In the genomic region with DNA sequence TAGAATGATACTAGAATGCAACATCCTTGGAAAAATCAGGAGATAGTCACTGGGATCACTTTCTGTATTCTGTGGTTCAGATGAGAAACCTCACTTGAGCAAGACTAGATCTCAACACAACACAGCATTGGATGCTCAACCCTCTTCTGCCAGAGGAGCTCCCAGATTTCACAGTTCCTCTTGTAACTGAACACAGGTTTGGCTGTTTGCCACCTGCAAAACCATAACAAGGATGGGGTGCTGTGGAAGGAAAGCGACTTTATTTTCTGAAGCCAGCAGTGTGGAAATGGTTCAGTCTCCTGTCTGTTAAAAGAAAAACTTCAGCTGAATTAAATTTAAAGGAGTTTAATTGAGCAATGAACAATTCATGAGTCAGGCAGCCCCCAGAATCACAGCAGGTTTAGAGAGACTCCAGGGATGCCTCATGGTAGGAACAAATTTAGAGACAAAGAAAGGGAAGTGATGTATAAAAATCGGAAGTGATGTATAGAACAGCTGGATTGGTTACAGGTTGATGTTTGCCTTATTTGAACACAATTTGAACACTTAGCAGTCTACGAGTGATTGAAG, we compare ENCODE assay signal across 19 cellular contexts.
A peak's percentile ranks its signal among the peaks of the same experiment; 100 is the strongest.
DNase-seq lines count a peak whose midpoint lies in the region; ATAC-seq, FAIRE-seq and TF ChIP-seq lines count a peak whose summit lies in the region.
"Had no signal": no experiment of that assay in that cellular context is flagged by ENCODE, and none has a peak within 500 bp of the region (broad histone marks: within the 10 kb centered on the region; RNA-seq: fewer than 3 reads in every experiment).

No MANE protein-coding gene starts in this region.

- no peaks in the 10 kb centered on the region for H3K23me2 ChIP-seq in H9 (ENCODE audit: insufficient read length, low read depth, low read length, poor library complexity, severe bottlenecking)

- H2BK15ac ChIP-seq in H9 (ENCODE audit: low read depth, low read length): no peak overlapping the region

- H3K9me3 Mint-ChIP-seq in H9 (peaks cover 18 to 19% of the 10 kb centered on the region in 2 experiments), nephron progenitor cell (peaks cover 48% of the 10 kb centered on the region)

- no peak overlapping the region for H2BK5ac ChIP-seq in H9 (ENCODE audit: insufficient read length, low read length)

- H3K27ac Mint-ChIP-seq in H9 (no peak overlapping the region), nephron progenitor cell (peak overlapping the region; percentile 81)

- no peak for TF ChIP-seq CTCF in H9 (conservative IDR thresholded peaks at IDR 0.05)
- no peak for TF ChIP-seq CTCF in GM12878 (IDR thresholded peaks at IDR 0.05 in 2 of 3, conservative IDR thresholded peaks at IDR 0.05 in 1 of 3; ENCODE audit: control insufficient read depth in 2 of 3, extremely low read depth in 1 of 3, insufficient read depth in 1 of 3, low read depth in 3 of 3, low read length in 3 of 3)
- no peak for TF ChIP-seq CTCF in nephron progenitor cell (IDR thresholded peaks at IDR 0.05)
- TF ChIP-seq CTCF in ascending aorta (IDR thresholded peaks at IDR 0.05): no peak

- in situ Hi-C loops in GM12878 (cut with MboI): no loop called here

- SMC1A ChIA-PET in GM12878 (lab: Charles Lee; ENCODE audit: uncharacterized antibody, unreplicated experiment): interaction anchor here (1.3 kb wide), 1 partner anchor 24 kb away, joined by 3 read pairs; no protein-coding TSS in a partner anchor

- CTCF ChIA-PET in GM12878 (lab: Yijun Ruan, JAX): interaction anchor here (1.5 kb wide), 1 partner anchor 23 kb away, joined by 3 read pairs; no protein-coding TSS in a partner anchor

- peak; percentile 18 for FAIRE-seq in GM12878 (lab: Jason Lieb, UNC)

- H2AFZ ChIP-seq in H9 (ENCODE audit: low read length) (no peak overlapping the region), GM12878 (ENCODE audit: control insufficient read depth, low read depth, low read length) (no peak overlapping the region)

- H3K9me3 ChIP-seq in H9 (ENCODE audit: control insufficient read depth, low read depth, low read length) (peaks cover 8% of the 10 kb centered on the region), GM12878 (replicated peaks; ENCODE audit: control insufficient read depth, insufficient read depth, low read length) (no peaks in the 10 kb centered on the region; the same call in 2 of the 3 replicates), ascending aorta (no peaks in the 10 kb centered on the region)

- POLR2A ChIA-PET in GM12878 (lab: Charles Lee): no interaction called here

- H4K20me1 ChIP-seq in H9 (ENCODE audit: control insufficient read depth, insufficient read depth, insufficient read length) (no peaks in the 10 kb centered on the region), GM12878 (ENCODE audit: control insufficient read depth, insufficient read depth) (no peaks in the 10 kb centered on the region)

- no peak overlapping the region for H2BK20ac ChIP-seq in H9 (ENCODE audit: low read depth, low read length, poor library complexity, severe bottlenecking)

- no peak overlapping the region for H3K9ac ChIP-seq in H9 (ENCODE audit: extremely low read depth, insufficient read length, low read length)
- H3K9ac ChIP-seq in GM12878 (ENCODE audit: control insufficient read depth, insufficient read depth, low read length): no peak overlapping the region
- H3K9ac ChIP-seq: KMS-11 had no signal

- H3K27me3 ChIP-seq in H9 (ENCODE audit: insufficient read depth, low read length) (no peaks in the 10 kb centered on the region), GM12878 (replicated peaks in 1 of 2; ENCODE audit: control insufficient read depth in 2 of 2, insufficient read depth in 2 of 2, low read length in 1 of 2) (no peaks in the 10 kb centered on the region), ascending aorta (no peaks in the 10 kb centered on the region)

- H4K5ac ChIP-seq in H9 (ENCODE audit: insufficient read length, low read depth, low read length): no peak overlapping the region

- no peak overlapping the region for H3K14ac ChIP-seq in H9 (ENCODE audit: insufficient read depth, low read length)

- ATAC-seq in GM12878: no peak

- no peaks in the 10 kb centered on the region; the same call in 1 of the 2 replicates for H3K27me3 Mint-ChIP-seq in H9 (ENCODE audit: low read depth)
- H3K27me3 Mint-ChIP-seq in nephron progenitor cell (ENCODE audit: low read depth, poor library complexity): peaks cover 3% of the 10 kb centered on the region

- H3K27ac ChIP-seq in H9 (ENCODE audit: insufficient read length, low read depth, low read length) (no peak overlapping the region), GM12878 (ENCODE audit: control insufficient read depth, insufficient read depth) (no peak overlapping the region), ascending aorta (no peak overlapping the region)
- H3K27ac ChIP-seq: C4-2B, KMS-11 had no signal

- H2BK120ac ChIP-seq in H9 (ENCODE audit: low read depth, low read length, poor library complexity, severe bottlenecking): no peak overlapping the region

- H3K4me3 Mint-ChIP-seq in H9 (no peak overlapping the region), nephron progenitor cell (no peak overlapping the region)

- no TSS peak for BruUV-seq in GM12878 (replicated peaks; lab: Mats Ljungman, UMichigan)

- H3K56ac ChIP-seq in H9 (ENCODE audit: insufficient read length, low read depth, low read length): no peak overlapping the region

- H2AK5ac ChIP-seq in H9 (ENCODE audit: insufficient read length, low read length): peak overlapping the region; percentile 26

- no peak overlapping the region for H3K18ac ChIP-seq in H9 (ENCODE audit: insufficient read length, low read depth, low read length)

- RAD21 ChIA-PET in GM12878 (lab: Charles Lee; ENCODE audit: unreplicated experiment): no interaction called here

- H3T11ph ChIP-seq in H9 (ENCODE audit: low read length): no peak overlapping the region

- peaks cover 12 to 20% (median 16%) of the 10 kb centered on the region in 3 experiments for H3K36me3 Mint-ChIP-seq in H9 (ENCODE audit: insufficient read depth in 1 of 3, low read depth in 3 of 3)
- peaks cover 32% of the 10 kb centered on the region for H3K36me3 Mint-ChIP-seq in nephron progenitor cell (ENCODE audit: low read depth)

- H4K91ac ChIP-seq in H9 (ENCODE audit: insufficient read length, low read depth, low read length): no peak overlapping the region

- TF ChIP-seq EP300 in GM12878 (IDR thresholded peaks at IDR 0.05; ENCODE audit: borderline replicate concordance in 1 of 2, control insufficient read depth in 1 of 2, low read depth in 2 of 2, low read length in 2 of 2): no peak

- H3K36me3 ChIP-seq in GM12878 (ENCODE audit: control insufficient read depth in 2 of 2, insufficient read depth in 2 of 2, low read length in 1 of 2) (no peaks in the 10 kb centered on the region), ascending aorta (no peaks in the 10 kb centered on the region)

- no peak for DNase-seq in H9
- peak; percentile 8 for DNase-seq in LHCN-M2 (ENCODE audit: low read depth)
- DNase-seq in GM12878 (ENCODE audit: low read depth, low spot score): no peak
- DNase-seq in nephron progenitor cell: no peak
- no peak for DNase-seq in NCI-H1048 (lab: John Stamatoyannopoulos, UW)
- no peak for DNase-seq in GM03348 (ENCODE audit: low spot score)
- no peak for DNase-seq in ascending aorta (ENCODE audit: low spot score in 2 of 2)
- DNase-seq: ACHN; DND-41; H7; NCI-H1092 treated with DMSO at 0.1 percent for 48 hours; NCI-H146; NCI-H2081; NK-92 treated with Interleukin-12 subunit alpha and Interleukin-12 subunit beta, amount 100 ng/mL, for 24 hours; OCI-M1; SHP77 treated with DMSO at 0.1 percent for 48 hours; T-helper 1 cell had no signal

- H3K4me2 ChIP-seq in H9 (ENCODE audit: insufficient read depth, insufficient read length, low read length) (no peak overlapping the region), GM12878 (ENCODE audit: control insufficient read depth, insufficient read depth) (no peak overlapping the region)
- H3K4me2 ChIP-seq: KMS-11 had no signal

- TF ChIP-seq POLR2A in GM12878 (IDR thresholded peaks at IDR 0.05; ENCODE audit: low read depth, low read length): no peak

- H3K79me1 ChIP-seq in H9 (ENCODE audit: insufficient read depth, low read depth, low read length, poor library complexity, severe bottlenecking): no peaks in the 10 kb centered on the region

- H3K79me2 ChIP-seq in H9 (ENCODE audit: insufficient read depth, low read length) (no peaks in the 10 kb centered on the region), GM12878 (ENCODE audit: control insufficient read depth, insufficient read depth, low read length) (no peaks in the 10 kb centered on the region)

- peaks cover 37 to 40% of the 10 kb centered on the region in 2 experiments for H3K4me1 Mint-ChIP-seq in H9
- H3K4me1 Mint-ChIP-seq in nephron progenitor cell: peaks cover 60% of the 10 kb centered on the region

- no peak overlapping the region for H3K23ac ChIP-seq in H9 (ENCODE audit: insufficient read length, low read depth, low read length)

- no peak for TF ChIP-seq RAD21 in GM12878 (IDR thresholded peaks at IDR 0.05; ENCODE audit: insufficient read depth, low read depth, low read length)

- peaks cover 8% of the 10 kb centered on the region; the same call in 1 of the 2 replicates for H3K4me1 ChIP-seq in H9 (ENCODE audit: insufficient read depth, low read length)
- H3K4me1 ChIP-seq in GM12878 (ENCODE audit: control insufficient read depth, insufficient read depth, low read length): no peaks in the 10 kb centered on the region
- peaks cover 0 to 7% of the 10 kb centered on the region in 2 donors for H3K4me1 ChIP-seq in ascending aorta

- H3K4me3 ChIP-seq in GM12878: no peak overlapping the region
- no peak overlapping the region for H3K4me3 ChIP-seq in ascending aorta

- no peak overlapping the region for H2BK12ac ChIP-seq in H9 (ENCODE audit: insufficient read length, low read depth, low read length)

- WGBS in H9 (ENCODE audit: extremely low coverage, insufficient read length, low lambda C conversion rate): no CpG with 5 or more reads among the region's 3 CpGs
- WGBS in GM12878 (ENCODE audit: insufficient coverage, insufficient replicate concordance, low lambda C conversion rate, missing lambda C conversion rate): 0% methylated on average over 3 of the region's 3 CpGs

- no peak overlapping the region for H4K8ac ChIP-seq in H9 (replicated peaks; ENCODE audit: insufficient read length, low read depth, low read length)

- no peak overlapping the region for H3K4ac ChIP-seq in H9 (ENCODE audit: low read depth, low read length)

- intact Hi-C loops in GM12878 (cut with micrococcal nuclease; ENCODE audit: unreplicated experiment) (no loop called here), ascending aorta (cut with DNase I) (no loop called here)

TF ChIP-seq in GM12878, 131 proteins besides CTCF, POLR2A, EP300 and RAD21 (continues in another document):
- TF ChIP-seq POLR2AphosphoS2 (IDR thresholded peaks at IDR 0.05; ENCODE audit: low read depth, low read length) (no peak), SMC3 (IDR thresholded peaks at IDR 0.05; ENCODE audit: borderline replicate concordance, low read length) (no peak)
- TF ChIP-seq, protein P1, sequence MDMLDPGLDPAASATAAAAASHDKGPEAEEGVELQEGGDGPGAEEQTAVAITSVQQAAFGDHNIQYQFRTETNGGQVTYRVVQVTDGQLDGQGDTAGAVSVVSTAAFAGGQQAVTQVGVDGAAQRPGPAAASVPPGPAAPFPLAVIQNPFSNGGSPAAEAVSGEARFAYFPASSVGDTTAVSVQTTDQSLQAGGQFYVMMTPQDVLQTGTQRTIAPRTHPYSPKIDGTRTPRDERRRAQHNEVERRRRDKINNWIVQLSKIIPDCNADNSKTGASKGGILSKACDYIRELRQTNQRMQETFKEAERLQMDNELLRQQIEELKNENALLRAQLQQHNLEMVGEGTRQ (IDR thresholded peaks at IDR 0.05; ENCODE audit: borderline replicate concordance, low read depth, low read length): no peak
